In genomic region chr5:151825445-151825844, GRCh38 we compare ENCODE assay signal across 8 cellular contexts. TPM values are rescaled to one million over a fixed set of nuclear protein-coding genes. Genes with fewer than 3 reads are reported as not detected.
DNase-seq lines count a peak whose midpoint lies in the region; ATAC-seq, FAIRE-seq and TF ChIP-seq lines count a peak whose summit lies in the region.

No MANE protein-coding gene starts in this region.

- ATAC-seq in activated T-cell treated with anti-CD3 and anti-CD28 coated beads, Interleukin-2, amount 50 U/mL, for 72 hours (replicated peaks in 1 of 2), result peak in 1 of 2 donors; percentile 33
- ATAC-seq in GM21717 (IDR thresholded peaks at IDR 0.05; ENCODE audit: unreplicated experiment) (peak; percentile 60), upper lobe of right lung (peak; percentile 87)

- H4K91ac ChIP-seq in H1 (replicated peaks; ENCODE audit: insufficient read length, low read length), result no peak overlapping the region

- H3K4me1 Mint-ChIP-seq in activated T-cell treated with anti-CD3 and anti-CD28 coated beads, Interleukin-2, amount 50 U/mL, for 72 hours (ENCODE audit: low read depth), result peaks cover 6% of the 10 kb centered on the region

- H3K27ac ChIP-seq in SK-N-SH (ENCODE audit: low read depth in 2 of 2, low read length in 1 of 2), result no peak overlapping the region; a peak in 1 of 4 replicates
- no peak overlapping the region for H3K27ac ChIP-seq in H1 (ENCODE audit: low read depth, low read length)
- H3K27ac ChIP-seq in upper lobe of right lung, result no peak overlapping the region

- no peak overlapping the region for H4K5ac ChIP-seq in H1 (ENCODE audit: insufficient read length, low read depth, low read length)

- peak; percentile 23 to 29 for DNase-seq in activated T-cell treated with anti-CD3 and anti-CD28 coated beads, Interleukin-2, amount 50 U/mL, for 72 hours
- DNase-seq in activated T-cell treated with anti-CD3 and anti-CD28 coated beads, Interleukin-2, amount 50 U/mL, for 1 hour, result no peak
- peak; percentile 50 for DNase-seq in NAMALWA (ENCODE audit: low spot score)
- DNase-seq in SK-N-SH, result peak; percentile 64
- peak; percentile 13 to 72 for DNase-seq in H1 (ENCODE audit: low read depth in 1 of 2, low spot score in 2 of 2)
- DNase-seq in lung microvascular endothelial cell (ENCODE audit: low read depth in 2 of 2), result peak; percentile 71 to 73
- no peak for DNase-seq in upper lobe of right lung

- peak; percentile 98 for TF ChIP-seq RAD21 in SK-N-SH (IDR thresholded peaks at IDR 0.05; ENCODE audit: low read length)
- TF ChIP-seq RAD21 in H1 (IDR thresholded peaks at IDR 0.05 in 1 of 2, conservative IDR thresholded peaks at IDR 0.05 in 1 of 2; ENCODE audit: low read depth in 2 of 2, low read length in 2 of 2), result peak; percentile 99 to 100

- no peak for TF ChIP-seq EP300 in SK-N-SH (IDR thresholded peaks at IDR 0.05; ENCODE audit: borderline replicate concordance in 1 of 2, low read depth in 1 of 2, low read length in 1 of 2)
- no peak for TF ChIP-seq EP300 in H1 (IDR thresholded peaks at IDR 0.05; ENCODE audit: borderline replicate concordance in 1 of 2, low read depth in 2 of 2, low read length in 2 of 2)

- no peak overlapping the region for H3K23ac ChIP-seq in H1 (ENCODE audit: insufficient read length)

- peaks cover 0 to 3% of the 10 kb centered on the region in 2 experiments; a peak in 1 of 4 replicates for H3K4me1 ChIP-seq in SK-N-SH (ENCODE audit: control insufficient read depth in 1 of 2, insufficient read depth in 2 of 2, low read depth in 1 of 2, low read length in 1 of 2)
- H3K4me1 ChIP-seq in H1 (replicated peaks in 1 of 4; ENCODE audit: control insufficient read depth in 3 of 4, insufficient read depth in 4 of 4, low read length in 3 of 4), result peaks cover 0 to 4% (median 1%) of the 10 kb centered on the region in 4 experiments; a peak in 3 of 7 replicates
- no peaks in the 10 kb centered on the region for H3K4me1 ChIP-seq in upper lobe of right lung

- no peak overlapping the region for H3K4ac ChIP-seq in H1 (replicated peaks; ENCODE audit: insufficient read length, low read depth, low read length)

- H2AK5ac ChIP-seq in H1 (ENCODE audit: low read depth, low read length), result no peak overlapping the region

- no peak overlapping the region for H3K9ac ChIP-seq in SK-N-SH
- H3K9ac ChIP-seq in H1 (replicated peaks in 1 of 4; ENCODE audit: extremely low read depth in 1 of 4, low read depth in 3 of 4, low read length in 3 of 4), result no peak overlapping the region

- H3K14ac ChIP-seq in H1 (ENCODE audit: insufficient read length), result no peak overlapping the region

- no peaks in the 10 kb centered on the region for H3K27me3 Mint-ChIP-seq in activated T-cell treated with anti-CD3 and anti-CD28 coated beads, Interleukin-2, amount 50 U/mL, for 72 hours (ENCODE audit: low read depth)

- H2AFZ ChIP-seq in SK-N-SH (ENCODE audit: low read depth), result no peak overlapping the region
- no peak overlapping the region for H2AFZ ChIP-seq in H1 (ENCODE audit: low read length)

- no peaks in the 10 kb centered on the region for H3K23me2 ChIP-seq in H1 (ENCODE audit: low read depth, low read length)

- H3K27me3 ChIP-seq in SK-N-SH (ENCODE audit: insufficient read depth) (no peaks in the 10 kb centered on the region), H1 (replicated peaks in 1 of 4; ENCODE audit: control insufficient read depth in 3 of 4, extremely low read depth in 1 of 4, insufficient read depth in 3 of 4, low read length in 3 of 4) (no peaks in the 10 kb centered on the region), upper lobe of right lung (no peaks in the 10 kb centered on the region)

- H3K36me3 ChIP-seq in SK-N-SH (replicated peaks in 1 of 2; ENCODE audit: control insufficient read depth in 1 of 2, insufficient read depth in 2 of 2, low read length in 1 of 2), result peaks cover 5 to 8% of the 10 kb centered on the region in 2 experiments
- peaks cover 0 to 10% (median 0%) of the 10 kb centered on the region in 4 experiments; a peak in 2 of 8 replicates for H3K36me3 ChIP-seq in H1 (ENCODE audit: control insufficient read depth in 2 of 4, insufficient read depth in 4 of 4, low read length in 3 of 4)
- H3K36me3 ChIP-seq in upper lobe of right lung, result no peaks in the 10 kb centered on the region

- H2BK120ac ChIP-seq in H1 (replicated peaks; ENCODE audit: low read depth, low read length), result no peak overlapping the region

- H3K4me2 ChIP-seq in SK-N-SH (no peak overlapping the region), H1 (ENCODE audit: insufficient read depth in 1 of 2, low read depth in 2 of 2, low read length in 2 of 2) (no peak overlapping the region)

- H2BK15ac ChIP-seq in H1 (ENCODE audit: low read length), result no peak overlapping the region

- H3K36me3 Mint-ChIP-seq in activated T-cell treated with anti-CD3 and anti-CD28 coated beads, Interleukin-2, amount 50 U/mL, for 72 hours (ENCODE audit: insufficient read depth in 2 of 2), result peaks cover 0 to 4% of the 10 kb centered on the region in 2 donors

- no peak overlapping the region for H2BK12ac ChIP-seq in H1 (ENCODE audit: low read depth, low read length)

- H3K79me2 ChIP-seq in SK-N-SH (ENCODE audit: insufficient read depth) (no peaks in the 10 kb centered on the region), H1 (ENCODE audit: control insufficient read depth in 1 of 2, insufficient read depth in 2 of 2, low read length in 2 of 2) (no peaks in the 10 kb centered on the region)

- 0% methylated on average over 1 of the region's 1 CpG for WGBS in SK-N-SH (ENCODE audit: low lambda C conversion rate)
- 35% methylated on average over 1 of the region's 1 CpG; no CpG with 5 or more reads in 1 of the 2 experiments for WGBS in H1 (ENCODE audit: extremely low coverage in 1 of 2, insufficient coverage in 1 of 2, insufficient read length in 1 of 2, insufficient replicate concordance in 2 of 2, low coverage in 1 of 2, low lambda C conversion rate in 2 of 2, missing lambda C conversion rate in 1 of 2), 2 experiments

- H3K9me3 ChIP-seq in SK-N-SH (no peaks in the 10 kb centered on the region), H1 (ENCODE audit: insufficient read depth in 2 of 2, low read depth in 1 of 2, low read length in 1 of 2) (peaks cover 0 to 6% of the 10 kb centered on the region in 2 experiments; a peak in 1 of 4 replicates), upper lobe of right lung (no peaks in the 10 kb centered on the region)

- POLR2A ChIA-PET in SK-N-SH (lab: Yijun Ruan, JAX), result interaction anchor here (0.6 to 0.9 kb wide), 2 partner anchors 173 to 317 kb away, joined by 3 to 5 read pairs; no protein-coding TSS in a partner anchor
- POLR2A ChIA-PET in H1 (lab: Charles Lee; ENCODE audit: partially characterized antibody), result interaction anchor here (0.6 to 1.5 kb wide), 4 partner anchors 11 to 636 kb away, joined by 3 read pairs; no protein-coding TSS in a partner anchor

- CTCF ChIA-PET in SK-N-SH (lab: Yijun Ruan, JAX), result interaction anchor here (0.6 to 7.5 kb wide), 30 partner anchors 10 to 689 kb away, joined by 3 to 158 read pairs (median 4); partner anchors contain the start of gene GLRA1
- CTCF ChIA-PET in H1 (lab: Charles Lee; ENCODE audit: partially characterized antibody), result interaction anchor here (0.6 to 10.8 kb wide), 61 partner anchors 8 to 689 kb away, joined by 3 to 193 read pairs (median 4); partner anchors contain the start of gene GLRA1

- H3K4me3 Mint-ChIP-seq in activated T-cell treated with anti-CD3 and anti-CD28 coated beads, Interleukin-2, amount 50 U/mL, for 72 hours, result no peak overlapping the region

- no peak overlapping the region for H4K8ac ChIP-seq in H1 (ENCODE audit: extremely low read depth, insufficient read depth, low read length)

- no peak overlapping the region for H2BK20ac ChIP-seq in H1 (ENCODE audit: low read length)

- no peak overlapping the region for H3K56ac ChIP-seq in H1 (replicated peaks; ENCODE audit: insufficient read length, low read depth, low read length)

- H4K20me1 ChIP-seq in SK-N-SH (ENCODE audit: insufficient read depth) (no peaks in the 10 kb centered on the region), H1 (replicated peaks in 1 of 2; ENCODE audit: control insufficient read depth in 1 of 2, insufficient read depth in 2 of 2, low read length in 2 of 2) (no peaks in the 10 kb centered on the region)

- H3K9me2 ChIP-seq in SK-N-SH, result no peaks in the 10 kb centered on the region

- TF ChIP-seq CTCF in SK-N-SH (IDR thresholded peaks at IDR 0.05) (peak; percentile 91), H1 (IDR thresholded peaks at IDR 0.05; ENCODE audit: control extremely low read depth in 1 of 3, insufficient read depth in 1 of 3, low read depth in 1 of 3, low read length in 3 of 3) (peak; percentile 52 to 91 (median 82)), upper lobe of right lung (IDR thresholded peaks at IDR 0.05) (peak; percentile 85)

- no peak overlapping the region for H2BK5ac ChIP-seq in H1 (ENCODE audit: low read depth, low read length)

- no peaks in the 10 kb centered on the region for H3K9me3 Mint-ChIP-seq in activated T-cell treated with anti-CD3 and anti-CD28 coated beads, Interleukin-2, amount 50 U/mL, for 72 hours

- no peak overlapping the region for H3K18ac ChIP-seq in H1 (ENCODE audit: extremely low read depth, low read length)

- FAIRE-seq in H1 (lab: Jason Lieb, UNC), result peak; percentile 100

- intact Hi-C loops in upper lobe of right lung (cut with DNase I), result loop anchor here (5.0 kb wide), 1 partner anchor 317 kb away; no protein-coding TSS in a partner anchor

- no peak for TF ChIP-seq POLR2A in H1 (IDR thresholded peaks at IDR 0.05; ENCODE audit: control extremely low read depth in 1 of 2, low read depth in 2 of 2, low read length in 2 of 2)

- no peak overlapping the region for H3K27ac Mint-ChIP-seq in activated T-cell treated with anti-CD3 and anti-CD28 coated beads, Interleukin-2, amount 50 U/mL, for 72 hours

- H3K79me1 ChIP-seq in H1 (ENCODE audit: low read depth, low read length), result no peaks in the 10 kb centered on the region

- H3K4me3 ChIP-seq in SK-N-SH (ENCODE audit: low read depth in 2 of 2, low read length in 1 of 2) (no peak overlapping the region), H1 (ENCODE audit: extremely low read depth in 1 of 4, insufficient read depth in 2 of 4, low read depth in 3 of 4, low read length in 4 of 4) (no peak overlapping the region), upper lobe of right lung (no peak overlapping the region)

- H3F3A ChIP-seq in SK-N-SH (replicated peaks; ENCODE audit: insufficient read depth), result no peaks in the 10 kb centered on the region

RNA-seq across cellular contexts. Expression of gene G3BP1, which starts 53.7 kb away (rescaled TPM):
- total RNA-seq in activated T-cell treated with anti-CD3 and anti-CD28 coated beads, Interleukin-2, amount 50 U/mL, for 72 hours, result 100 to 1,000 TPM; 133 to 157 TPM
- 21.7 and 25.1 TPM in 2 replicates for polyA plus RNA-seq in SK-N-SH (2012; rRNA removed)
- polyA plus RNA-seq in SK-N-SH (2012; cell fraction: cytosol; rRNA removed), result 28.6 and 28.8 TPM in 2 replicates
- 17.3 and 24.7 TPM in 2 replicates for polyA plus RNA-seq in SK-N-SH (2012; cell fraction: nucleus; rRNA removed)
- total RNA-seq in H1 (2021; fragmentation: NEBNext Ultra II Directional; extraction: Animal tissue kit (Norgen Biotek cat#: 25700)), result 516 and 529 TPM in 2 replicates
- 57.0 and 71.2 TPM in 2 replicates for polyA plus RNA-seq in H1 (2011; rRNA removed)
- polyA plus RNA-seq in H1 (2011; cell fraction: cytosol; rRNA removed), result 72.4 TPM
- polyA plus RNA-seq in H1 (2011; cell fraction: nucleus; rRNA removed), result 75.6 TPM
- 193 to 256 TPM (median 226 TPM) in 4 replicates for polyA plus RNA-seq in H1 (2012, experiment 1 of 2)
- polyA plus RNA-seq in H1 (2012, experiment 2 of 2), result 21.2 TPM
- polyA plus RNA-seq in H1 (2013, experiment 1 of 2), result 127 TPM
- polyA plus RNA-seq in H1 (2013, experiment 2 of 2), result 121 TPM
- 307 and 404 TPM in 2 replicates for polyA minus RNA-seq in H1 (2011; rRNA and poly(A)+ RNA removed)
- 282 TPM for polyA minus RNA-seq in H1 (2011; cell fraction: cytosol; rRNA and poly(A)+ RNA removed)
- polyA minus RNA-seq in H1 (2011; cell fraction: nucleus; rRNA and poly(A)+ RNA removed), result 293 TPM
- total RNA-seq in lung microvascular endothelial cell, result 99.2 and 158 TPM in 2 replicates
- 158 TPM for total RNA-seq in upper lobe of right lung

Comparison
In these comparisons a context has a peak if more than half of its experiments do, and no peak if none do; other contexts are left out.
1. DNase-seq: peak in activated T-cell treated with anti-CD3 and anti-CD28 coated beads, Interleukin-2, amount 50 U/mL, for 72 hours (2 of 2), NAMALWA (single experiment), SK-N-SH (single experiment), H1 (2 of 2) and lung microvascular endothelial cell (2 of 2); none in activated T-cell treated with anti-CD3 and anti-CD28 coated beads, Interleukin-2, amount 50 U/mL, for 1 hour (single experiment) and upper lobe of right lung (single experiment).
2. Peak in every context shown above with its lines, with median percentiles within 50 percentile points of each other: CTCF ChIP-seq.